Comparison of ENCODE assay signal across 8 cellular contexts in genomic region chr14:67619446-67620216, GRCh38. TPM values are rescaled to one million over a fixed set of nuclear protein-coding genes. Genes with fewer than 3 reads are reported as not detected.
DNase-seq lines count a peak whose midpoint lies in the region; ATAC-seq, FAIRE-seq and TF ChIP-seq lines count a peak whose summit lies in the region.

ARG2 (plus strand) TSS chr14:67619920; CDS start chr14:67619978, 58 bp downstream.

- BruUV-seq in HepG2 (replicated peaks; lab: Mats Ljungman, UMichigan): no TSS peak

- H4K20me1 ChIP-seq in BLaER1 treated with 17β-estradiol and CSF1 and Interleukin-3, amounts not matched to agents 10 nM and 100 nM: no peaks in the 10 kb centered on the region
- no peaks in the 10 kb centered on the region for H4K20me1 ChIP-seq in HepG2 (ENCODE audit: insufficient read depth, low read length)

- H3K9ac ChIP-seq in BLaER1 treated with 17β-estradiol and CSF1 and Interleukin-3, amounts not matched to agents 10 nM and 100 nM: peak within 1 kb of the TSS; percentile 53 to 82 (median 66)
- H3K9ac ChIP-seq in HepG2 (ENCODE audit: insufficient read depth, low read depth, low read length): peak within 1 kb of the TSS; percentile 85

- POLR2A ChIA-PET in HepG2 (lab: Yijun Ruan, JAX): interaction anchor here (0.6 to 1.8 kb wide), 8 partner anchors 15 to 85 kb away, joined by 3 to 11 read pairs (median 5); partner anchors contain the start of genes PIGH and RDH11

- H3K27ac ChIP-seq in BLaER1 treated with 17β-estradiol and CSF1 and Interleukin-3, amounts not matched to agents 10 nM and 100 nM: peak within 1 kb of the TSS in 5 of 11 experiments; percentile 32 to 80 (median 37); a peak in 10 of 22 replicates
- peak within 1 kb of the TSS; percentile 61 for H3K27ac ChIP-seq in HepG2 (ENCODE audit: extremely low read length, insufficient read depth, low read length)

- peak; percentile 40 for FAIRE-seq in HepG2 (lab: Jason Lieb, UNC)

- H3K27me3 ChIP-seq in BLaER1 treated with 17β-estradiol and CSF1 and Interleukin-3, amounts not matched to agents 10 nM and 100 nM: peaks cover 0 to 4% (median 0%) of the 10 kb centered on the region in 11 experiments; a peak in 4 of 22 replicates
- 0 out of 5 replicates have a peak, but pooled peaks cover 0 to 5% of the 10 kb centered on the region in 2 experiments for H3K27me3 ChIP-seq in HepG2 (ENCODE audit: control insufficient read depth in 1 of 2, insufficient read depth in 2 of 2, low read length in 2 of 2)

- intact Hi-C loops in HepG2 (cut with micrococcal nuclease; ENCODE audit: unreplicated experiment): loop anchor here (2.0 kb wide), 1 partner anchor 85 kb away; no protein-coding TSS in a partner anchor

- peaks cover 0 to under 1% (median 0%) of the 10 kb centered on the region in 11 experiments; a peak in 1 of 22 replicates for H3K9me3 ChIP-seq in BLaER1 treated with 17β-estradiol and CSF1 and Interleukin-3, amounts not matched to agents 10 nM and 100 nM (replicated peaks in 1 of 11)
- no peaks in the 10 kb centered on the region for H3K9me3 ChIP-seq in HepG2 (ENCODE audit: low read length)

- CTCF ChIA-PET in HepG2 (lab: Yijun Ruan, JAX; ENCODE audit: low intra/inter-chr PET ratio, low total read pairs): interaction anchor here (1.1 to 2.8 kb wide), 4 partner anchors 35 to 85 kb away, joined by 3 to 38 read pairs (median 11); partner anchors contain the start of gene RDH12

- peak; percentile 66 for TF ChIP-seq CTCF in HepG2 (CRISPR knock-in tag; IDR thresholded peaks at IDR 0.05)

- TF ChIP-seq EP300 in HepG2 (IDR thresholded peaks at IDR 0.05; ENCODE audit: low read depth in 2 of 2, low read length in 2 of 2): no peak
- no peak for TF ChIP-seq EP300 in HepG2 (CRISPR knock-in tag; IDR thresholded peaks at IDR 0.05; ENCODE audit: borderline replicate concordance)

- H3K79me2 ChIP-seq in HepG2 (ENCODE audit: insufficient read depth, low read length): no peaks in the 10 kb centered on the region

- peaks cover 0 to under 1% (median 0%) of the 10 kb centered on the region in 11 experiments; a peak in 1 of 22 replicates for H3K36me3 ChIP-seq in BLaER1 treated with 17β-estradiol and CSF1 and Interleukin-3, amounts not matched to agents 10 nM and 100 nM
- no peaks in the 10 kb centered on the region; a peak in 1 of 5 replicates for H3K36me3 ChIP-seq in HepG2 (replicated peaks in 1 of 2; ENCODE audit: control insufficient read depth in 1 of 2, insufficient read depth in 2 of 2, low read length in 2 of 2)

- peaks cover 25 to 52% (median 32%) of the 10 kb centered on the region in 10 experiments for H3K4me1 ChIP-seq in BLaER1 treated with 17β-estradiol and CSF1 and Interleukin-3, amounts not matched to agents 10 nM and 100 nM
- H3K4me1 ChIP-seq in HepG2 (ENCODE audit: insufficient read depth, low read length): peaks cover 51% of the 10 kb centered on the region

- peak within 1 kb of the TSS; percentile 56 to 78 (median 68) for H3K4me3 ChIP-seq in BLaER1 treated with 17β-estradiol and CSF1 and Interleukin-3, amounts not matched to agents 10 nM and 100 nM
- H3K4me3 ChIP-seq in HepG2 (replicated peaks in 1 of 3; ENCODE audit: insufficient read depth in 1 of 3, low read depth in 2 of 3, low read length in 3 of 3): peak within 1 kb of the TSS; percentile 81 to 95 (median 88)

- ATAC-seq in GM19351 (IDR thresholded peaks at IDR 0.05; ENCODE audit: unreplicated experiment): peak; percentile 96
- peak; percentile 89 for ATAC-seq in HG03520 (IDR thresholded peaks at IDR 0.05; ENCODE audit: unreplicated experiment)
- ATAC-seq in HepG2: peak; percentile 94

- in situ Hi-C loops in HepG2 (cut with HindIII; ENCODE audit: extremely low pct_ligation_motif_present, low pct_unique_long_range_greater_than_20kb): loop anchor here (5.0 to 25.0 kb wide), 3 partner anchors 48 to 1193 kb away; partner anchors contain the start of gene RDH12

- H3K4me2 ChIP-seq in BLaER1 treated with 17β-estradiol and CSF1 and Interleukin-3, amounts not matched to agents 10 nM and 100 nM: peak within 1 kb of the TSS; percentile 87 to 99 (median 93)
- peak within 1 kb of the TSS; percentile 86 for H3K4me2 ChIP-seq in HepG2 (ENCODE audit: low read depth, low read length)

- TF ChIP-seq POLR2A in HepG2 (IDR thresholded peaks at IDR 0.05; ENCODE audit: insufficient read depth in 1 of 2, low read depth in 2 of 2, low read length in 2 of 2): peak; percentile 86 to 89

- DNase-seq in NCI-H526 treated with DMSO at 0.1 percent for 48 hours (lab: John Stamatoyannopoulos, UW) (peak; percentile 90), dermis blood vessel endothelial cell (peak; percentile 98), HepG2 (ENCODE audit: low spot score) (peak; percentile 95)
- DNase-seq in activated CD4-positive, alpha-beta T cell treated with anti-CD3 and anti-CD28 coated beads, Interleukin-2, amount 50 U/mL, for 24 hours (ENCODE audit: low read depth in 1 of 2, low spot score in 1 of 2): peak; percentile 83 to 92
- DNase-seq in stimulated activated CD4-positive, alpha-beta T cell treated with anti-CD3 and anti-CD28 coated beads, Interleukin-4, amount 100 ng/mL, for 1 hour: peak; percentile 98

- WGBS in HepG2 (ENCODE audit: low lambda C conversion rate): 3% methylated on average over 15 of the region's 62 CpGs

- no peak for TF ChIP-seq RAD21 in HepG2 (CRISPR knock-in tag; IDR thresholded peaks at IDR 0.05)

- H2AFZ ChIP-seq in HepG2 (ENCODE audit: low read length): peak within 1 kb of the TSS; percentile 50

TF ChIP-seq in HepG2, 621 proteins besides CTCF, POLR2A, EP300 and RAD21 (continues in another document):
- TF ChIP-seq SOX5 (CRISPR knock-in tag; IDR thresholded peaks at IDR 0.05; ENCODE audit: borderline replicate concordance) (0 out of 2 replicates have a peak, but pooled peaks have one; percentile 32), FOXP4 (CRISPR knock-in tag; IDR thresholded peaks at IDR 0.05) (no peak; the same call in 1 of the 2 replicates), KDM5B (CRISPR knock-in tag; IDR thresholded peaks at IDR 0.05; ENCODE audit: borderline replicate concordance) (peak; percentile 80; the same call in 1 of the 2 replicates), HOXA5 (CRISPR knock-in tag; IDR thresholded peaks at IDR 0.05) (no peak), ZNF737 (CRISPR knock-in tag; IDR thresholded peaks at IDR 0.05; ENCODE audit: borderline replicate concordance) (no peak), SMAD3 (CRISPR knock-in tag; IDR thresholded peaks at IDR 0.05) (no peak), TMF1 (CRISPR knock-in tag; IDR thresholded peaks at IDR 0.05; ENCODE audit: low read depth) (no peak), GABPB1 (CRISPR knock-in tag; IDR thresholded peaks at IDR 0.05) (peak; percentile 87), ZFX (CRISPR knock-in tag; IDR thresholded peaks at IDR 0.05; ENCODE audit: low read depth) (peak; percentile 84), NCOA2 (CRISPR knock-in tag; IDR thresholded peaks at IDR 0.05) (no peak), ZBTB20 (CRISPR knock-in tag; IDR thresholded peaks at IDR 0.05; ENCODE audit: borderline replicate concordance, low read depth) (peak; percentile 22; the same call in 1 of the 2 replicates), TCF7 (IDR thresholded peaks at IDR 0.05; ENCODE audit: low read depth) (peak; percentile 9; the same call in 1 of the 2 replicates), RXRA (CRISPR knock-in tag; IDR thresholded peaks at IDR 0.05) (peak; percentile 86), RXRB (CRISPR knock-in tag; IDR thresholded peaks at IDR 0.05; ENCODE audit: borderline replicate concordance) (peak; percentile 45; the same call in 1 of the 2 replicates), PAWR (CRISPR knock-in tag; IDR thresholded peaks at IDR 0.05; ENCODE audit: borderline replicate concordance) (no peak), ZNF557 (CRISPR knock-in tag; IDR thresholded peaks at IDR 0.05) (no peak), ZNF468 (CRISPR knock-in tag; IDR thresholded peaks at IDR 0.05) (no peak)

RNA-seq across cellular contexts. Expression of gene ARG2, which starts in this region (rescaled TPM):
- 39.5 and 61.5 TPM in 2 replicates for total RNA-seq in dermis blood vessel endothelial cell
- 37.5 and 59.7 TPM in 2 replicates for total RNA-seq in HepG2 (2016; rRNA removed; fragmentation: Illumina TruSeq; extraction: Trizol)
- total RNA-seq in HepG2 (2016; cell fraction: cytosol; rRNA removed; fragmentation: Illumina TruSeq; extraction: Trizol; ENCODE audit: low read depth): 6.3 and 7.7 TPM in 2 replicates
- 39.6 and 59.5 TPM in 2 replicates for total RNA-seq in HepG2 (2016; cell fraction: insoluble cytoplasmic fraction; rRNA removed; fragmentation: Illumina TruSeq; extraction: Trizol)
- total RNA-seq in HepG2 (2016; cell fraction: membrane; rRNA removed; fragmentation: Illumina TruSeq; extraction: Trizol): 11.9 and 12.9 TPM in 2 replicates
- 15.1 and 17.4 TPM in 2 replicates for total RNA-seq in HepG2 (2016; cell fraction: nucleus; rRNA removed; fragmentation: Illumina TruSeq; extraction: Trizol)
- 71.2 and 73.6 TPM in 2 replicates for polyA plus RNA-seq in HepG2 (2011; rRNA removed)
- polyA plus RNA-seq in HepG2 (2011; cell fraction: cytosol; rRNA removed): 60.1 and 70.4 TPM in 2 replicates
- 17.5 and 19.4 TPM in 2 replicates for polyA plus RNA-seq in HepG2 (2011; cell fraction: nucleus; rRNA removed)
- polyA plus RNA-seq in HepG2 (2012): 40.9 and 79.8 TPM in 2 replicates
- polyA plus RNA-seq in HepG2 (2016; cell fraction: cytosol; fragmentation: Illumina TruSeq; extraction: Trizol; ENCODE audit: low read depth): 6.2 and 6.3 TPM in 2 replicates
- polyA plus RNA-seq in HepG2 (2016; cell fraction: insoluble cytoplasmic fraction; fragmentation: Illumina TruSeq; extraction: Trizol; ENCODE audit: low read depth): 53.1 and 54.4 TPM in 2 replicates
- polyA plus RNA-seq in HepG2 (2016; cell fraction: membrane; fragmentation: Illumina TruSeq; extraction: Trizol; ENCODE audit: low read depth): 9.5 and 9.6 TPM in 2 replicates
- 17.5 and 21.2 TPM in 2 replicates for polyA plus RNA-seq in HepG2 (2016; cell fraction: nucleus; fragmentation: Illumina TruSeq; extraction: Trizol; ENCODE audit: insufficient read depth, low read depth)
- 30.7 and 305 TPM in 2 replicates for polyA minus RNA-seq in HepG2 (2011; rRNA and poly(A)+ RNA removed; ENCODE audit: low replicate concordance)
- polyA minus RNA-seq in HepG2 (2011; cell fraction: cytosol; rRNA and poly(A)+ RNA removed): 47.9 and 62.8 TPM in 2 replicates
- 28.6 and 33.4 TPM in 2 replicates for polyA minus RNA-seq in HepG2 (2011; cell fraction: nucleus; rRNA and poly(A)+ RNA removed)
